ENCODE assay signal across 8 cellular contexts in the genomic region with DNA sequence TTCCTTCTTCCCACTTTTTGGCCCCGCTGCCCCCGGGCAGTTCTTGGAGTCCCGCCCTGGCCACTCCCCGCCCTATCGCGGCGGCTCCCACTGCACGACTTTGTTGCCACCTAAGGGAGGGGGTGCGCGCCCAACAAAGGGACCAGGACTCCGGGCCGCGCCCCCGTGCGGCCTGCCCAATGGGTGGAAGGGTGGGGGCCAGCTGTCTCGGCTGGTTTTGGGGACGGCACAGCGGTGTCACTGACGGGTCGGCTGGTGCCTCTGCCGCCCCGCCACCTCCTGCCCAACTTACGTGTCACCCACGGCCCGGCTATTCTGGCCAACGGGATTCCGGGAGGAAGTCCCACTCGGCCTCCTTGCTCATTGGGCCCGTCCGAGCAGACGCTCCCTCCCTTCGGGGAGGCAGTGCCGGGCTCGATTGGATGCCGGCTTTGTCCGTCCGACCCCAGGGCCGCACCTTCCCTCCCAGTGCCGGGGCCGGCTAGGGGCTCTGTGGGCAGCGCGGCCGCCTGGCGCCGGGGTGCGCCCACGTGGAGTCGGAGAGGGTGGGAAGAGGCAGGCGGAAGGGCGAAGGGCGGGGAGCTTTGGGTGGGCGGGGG. TPM values are rescaled to one million over a fixed set of nuclear protein-coding genes. Genes with fewer than 3 reads are reported as not detected.
DNase-seq lines count a peak whose midpoint lies in the region; ATAC-seq and TF ChIP-seq lines count a peak whose summit lies in the region.

A gene with protein sequence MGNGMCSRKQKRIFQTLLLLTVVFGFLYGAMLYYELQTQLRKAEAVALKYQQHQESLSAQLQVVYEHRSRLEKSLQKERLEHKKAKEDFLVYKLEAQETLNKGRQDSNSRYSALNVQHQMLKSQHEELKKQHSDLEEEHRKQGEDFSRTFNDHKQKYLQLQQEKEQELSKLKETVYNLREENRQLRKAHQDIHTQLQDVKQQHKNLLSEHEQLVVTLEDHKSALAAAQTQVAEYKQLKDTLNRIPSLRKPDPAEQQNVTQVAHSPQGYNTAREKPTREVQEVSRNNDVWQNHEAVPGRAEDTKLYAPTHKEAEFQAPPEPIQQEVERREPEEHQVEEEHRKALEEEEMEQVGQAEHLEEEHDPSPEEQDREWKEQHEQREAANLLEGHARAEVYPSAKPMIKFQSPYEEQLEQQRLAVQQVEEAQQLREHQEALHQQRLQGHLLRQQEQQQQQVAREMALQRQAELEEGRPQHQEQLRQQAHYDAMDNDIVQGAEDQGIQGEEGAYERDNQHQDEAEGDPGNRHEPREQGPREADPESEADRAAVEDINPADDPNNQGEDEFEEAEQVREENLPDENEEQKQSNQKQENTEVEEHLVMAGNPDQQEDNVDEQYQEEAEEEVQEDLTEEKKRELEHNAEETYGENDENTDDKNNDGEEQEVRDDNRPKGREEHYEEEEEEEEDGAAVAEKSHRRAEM (minus strand): TSS at position 314 of the 599 bp plus-strand sequence. CDS start 639 bp downstream, outside the sequence.

- intact Hi-C loops in esophagus muscularis mucosa (cut with DNase I), result loop anchor here (2.0 kb wide), 2 partner anchors 43 to 67 kb away; no protein-coding TSS in a partner anchor

- H3K36me3 ChIP-seq in NT2/D1 (ENCODE audit: insufficient read depth, insufficient read length, low read length), result no peaks in the 10 kb centered on the region
- no peaks in the 10 kb centered on the region for H3K36me3 ChIP-seq in esophagus muscularis mucosa
- H3K36me3 ChIP-seq in mucosa of stomach (ENCODE audit: control insufficient read depth, insufficient read depth, low read length), result no peaks in the 10 kb centered on the region

- H3K9me3 ChIP-seq in NT2/D1 (ENCODE audit: insufficient read depth, low read length) (no peaks in the 10 kb centered on the region), esophagus muscularis mucosa (no peaks in the 10 kb centered on the region), mucosa of stomach (ENCODE audit: control insufficient read depth, low read length) (no peaks in the 10 kb centered on the region)

- peak; percentile 74 for TF ChIP-seq POLR2A in esophagus muscularis mucosa (IDR thresholded peaks at IDR 0.05; ENCODE audit: low read depth)

- ATAC-seq in GM21423 (IDR thresholded peaks at IDR 0.05; ENCODE audit: unreplicated experiment), result peak; percentile 82

- WGBS in esophagus muscularis mucosa, result 0% methylated on average over 22 of the region's 52 CpGs

- H3K4me3 ChIP-seq in NT2/D1 (ENCODE audit: insufficient read length, low read depth), result peak within 1 kb of the TSS; percentile 95
- H3K4me3 ChIP-seq in esophagus muscularis mucosa, result peak within 1 kb of the TSS; percentile 66 to 93 (median 91)
- H3K4me3 ChIP-seq in mucosa of stomach (ENCODE audit: low read length), result peak within 1 kb of the TSS; percentile 68

- TF ChIP-seq EP300 in esophagus muscularis mucosa (IDR thresholded peaks at IDR 0.05), result no peak

- no peak for TF ChIP-seq CTCF in esophagus muscularis mucosa (IDR thresholded peaks at IDR 0.05)

- peak within 1 kb of the TSS; percentile 92 to 98 (median 98) for H3K27ac ChIP-seq in esophagus muscularis mucosa (replicated peaks in 1 of 4)

- H3K27me3 ChIP-seq in NT2/D1 (ENCODE audit: insufficient read depth, insufficient read length) (no peaks in the 10 kb centered on the region), esophagus muscularis mucosa (no peaks in the 10 kb centered on the region), mucosa of stomach (ENCODE audit: control insufficient read depth, insufficient read depth, low read length) (no peaks in the 10 kb centered on the region)

- DNase-seq in DMS153 treated with DMSO at 0.1 percent for 48 hours (lab: John Stamatoyannopoulos, UW; ENCODE audit: unreplicated experiment), result peak; percentile 84
- DNase-seq in HT1080 (ENCODE audit: low read depth), result peak; percentile 100
- peak; percentile 85 for DNase-seq in NT2/D1 (ENCODE audit: low read depth, low spot score)
- peak; percentile 59 for DNase-seq in activated T-cell treated with anti-CD3 and anti-CD28 coated beads for 48 hours (ENCODE audit: low read depth)
- peak; percentile 96 for DNase-seq in esophagus muscularis mucosa (ENCODE audit: extremely low spot score)
- DNase-seq in stimulated activated naive CD4-positive, alpha-beta T cell treated with Interleukin-2 at 50 U/mL for 16 hours (lab: John Stamatoyannopoulos, UW), result peak; percentile 29

- H3K4me1 ChIP-seq in NT2/D1 (ENCODE audit: insufficient read depth, insufficient read length), result no peaks in the 10 kb centered on the region
- peaks cover 38 to 48% (median 45%) of the 10 kb centered on the region in 4 donors for H3K4me1 ChIP-seq in esophagus muscularis mucosa
- peaks cover 21% of the 10 kb centered on the region for H3K4me1 ChIP-seq in mucosa of stomach (ENCODE audit: control insufficient read depth, insufficient read depth, low read length)

- H3K9ac ChIP-seq in NT2/D1 (ENCODE audit: insufficient read length, low read depth), result peak within 1 kb of the TSS; percentile 96
- H3K9ac ChIP-seq in mucosa of stomach (ENCODE audit: low read length), result peak within 1 kb of the TSS; percentile 69

RNA-seq across cellular contexts. Expression of the gene that starts here (rescaled TPM):
- total RNA-seq in HT1080 (2014; rRNA removed; shearing (Covaris generic)), result 65.0 and 71.6 TPM in 2 replicates
- polyA plus RNA-seq in HT1080 (2015; cell fraction: cytosol; rRNA removed), result 19.7 and 21.6 TPM in 2 replicates
- 16.6 and 17.8 TPM in 2 replicates for polyA plus RNA-seq in HT1080 (2015; cell fraction: nucleus; rRNA removed)
- total RNA-seq in esophagus muscularis mucosa, result 10 to 100 TPM; 41.7 to 46.5 (median 45.0) TPM

Comparison
In these comparisons a context has a peak if more than half of its experiments do, and no peak if none do; other contexts are left out.
1. Peak in every context shown above with its lines: DNase-seq, ATAC-seq, H3K4me3 ChIP-seq and H3K27ac ChIP-seq.
2. DNase-seq: peak in every context shown above with its lines; median percentile 100 in HT1080; 96 in esophagus muscularis mucosa; 85 in NT2/D1; 84 in DMS153 treated with DMSO at 0.1 percent for 48 hours; 59 in activated T-cell treated with anti-CD3 and anti-CD28 coated beads for 48 hours; 29 in stimulated activated naive CD4-positive, alpha-beta T cell treated with Interleukin-2 at 50 U/mL for 16 hours.